In genomic region chr17:8162232-8162996, GRCh38 we compare ENCODE assay signal across 7 cellular contexts. TPM values are rescaled to one million over a fixed set of nuclear protein-coding genes. Genes with fewer than 3 reads are reported as not detected.
DNase-seq lines count a peak whose midpoint lies in the region; ATAC-seq and TF ChIP-seq lines count a peak whose summit lies in the region.

TSS of gene VAMP2 (minus strand) at chr17:8162948. CDS start at chr17:8162879, 69 bp downstream.

- H3K27ac ChIP-seq in HUES48 (ENCODE audit: low read depth, low read length): peak within 1 kb of the TSS; percentile 99
- no peak within 1 kb of the TSS for H3K27ac ChIP-seq in iPS DF 6.9 (ENCODE audit: low read length)

- WGBS in iPS DF 6.9 (ENCODE audit: insufficient coverage, insufficient read length): no CpG with 5 or more reads among the region's 75 CpGs

- intact Hi-C loops in T-helper 2 cell treated with Interferon-gamma antibody and Interleukin-4, amounts not matched to agents 100 ng/mL and 5 ng/mL, for 36 hours (cut with micrococcal nuclease): no loop called here

- in situ Hi-C loops in GM13977 (cut with MboI; ENCODE audit: low pct_unique_long_range_greater_than_20kb, low sequenced_read_pairs, unreplicated experiment): no loop called here

- H3K36me3 ChIP-seq in HUES48 (ENCODE audit: control insufficient read depth, insufficient read depth, low read length) (peaks cover 20% of the 10 kb centered on the region), iPS DF 6.9 (ENCODE audit: control insufficient read depth, insufficient read depth, low read length) (no peaks in the 10 kb centered on the region)

- H3K4me3 ChIP-seq in HUES48 (ENCODE audit: low read depth, low read length): peak within 1 kb of the TSS; percentile 86
- peak within 1 kb of the TSS; percentile 97 for H3K4me3 ChIP-seq in iPS DF 6.9 (ENCODE audit: low read length)
- peak within 1 kb of the TSS; percentile 90 for H3K4me3 ChIP-seq in skeletal muscle cell (ENCODE audit: low read depth, low read length)

- H3K9ac ChIP-seq in HUES48 (ENCODE audit: low read depth, low read length): peak within 1 kb of the TSS; percentile 94

- no peak for ATAC-seq in GM21367 (IDR thresholded peaks at IDR 0.05; ENCODE audit: unreplicated experiment)

- no peak for TF ChIP-seq CTCF in GM13977 (IDR thresholded peaks at IDR 0.05; ENCODE audit: extremely low read depth, insufficient read depth, missing control alignments)

- DNase-seq in GM13977 (ENCODE audit: low spot score) (peak; percentile 90), astrocyte of the hippocampus (ENCODE audit: low read depth, low spot score) (peak; percentile 90), iPS DF 6.9 (ENCODE audit: low read depth, low spot score) (no peak), skeletal muscle cell (ENCODE audit: low read depth) (no peak)

- no peaks in the 10 kb centered on the region for H3K9me3 ChIP-seq in HUES48 (ENCODE audit: control insufficient read depth, insufficient read depth, low read length)
- no peaks in the 10 kb centered on the region for H3K9me3 ChIP-seq in iPS DF 6.9 (ENCODE audit: control insufficient read depth, insufficient read depth, low read length)

- H3K27me3 ChIP-seq in HUES48 (ENCODE audit: control insufficient read depth, insufficient read depth, low read length) (no peaks in the 10 kb centered on the region), iPS DF 6.9 (ENCODE audit: control insufficient read depth, insufficient read depth, low read length) (no peaks in the 10 kb centered on the region)

- H3K4me1 ChIP-seq in HUES48 (ENCODE audit: control insufficient read depth, insufficient read depth, low read length): peaks cover 13% of the 10 kb centered on the region
- H3K4me1 ChIP-seq in iPS DF 6.9 (ENCODE audit: control insufficient read depth, insufficient read depth, low read length): peaks cover 5% of the 10 kb centered on the region

RNA-seq across cellular contexts. Expression of gene VAMP2, which starts in this region (rescaled TPM):
- 64.6 and 67.0 TPM in 2 replicates for total RNA-seq in T-helper 2 cell treated with Interferon-gamma antibody and Interleukin-4, amounts not matched to agents 100 ng/mL and 5 ng/mL, for 36 hours

Comparison
In these comparisons a context has a peak if more than half of its experiments do, and no peak if none do; other contexts are left out.
1. DNase-seq: peak in GM13977 (single experiment) and astrocyte of the hippocampus (single experiment); none in iPS DF 6.9 (single experiment) and skeletal muscle cell (single experiment).
2. Peak in every context shown above with its lines, with median percentiles within 50 percentile points of each other: H3K4me3 ChIP-seq.